ENCODE assay signal across 8 cellular contexts in genomic region chr9:68705636-68706578, GRCh38. TPM values are rescaled to one million over a fixed set of nuclear protein-coding genes. Genes with fewer than 3 reads are reported as not detected.
DNase-seq lines count a peak whose midpoint lies in the region; ATAC-seq and TF ChIP-seq lines count a peak whose summit lies in the region.

No MANE protein-coding gene starts in this region.

- H3K9me3 ChIP-seq in BLaER1 treated with 17β-estradiol and CSF1 and Interleukin-3, amounts not matched to agents 10 nM and 100 nM (replicated peaks in 1 of 11), result no peaks in the 10 kb centered on the region
- H3K9me3 ChIP-seq in HUES6 (ENCODE audit: control insufficient read depth, insufficient read depth, low read depth, low read length) (no peaks in the 10 kb centered on the region), heart right ventricle (no peaks in the 10 kb centered on the region), prostate gland (no peaks in the 10 kb centered on the region), PC-9 (ENCODE audit: insufficient read depth, low read depth) (no peaks in the 10 kb centered on the region)

- TF ChIP-seq CTCF in heart right ventricle (IDR thresholded peaks at IDR 0.05) (peak in 5 of 9 donors; percentile 10 to 52 (median 38)), prostate gland (IDR thresholded peaks at IDR 0.05) (no peak), PC-9 (conservative IDR thresholded peaks at IDR 0.05) (no peak)

- intact Hi-C loops in heart right ventricle (cut with DNase I) (loop anchor here in 9 of 10 donors (2.0 to 10.0 kb wide), 15 partner anchors 69 to 299 kb away; a partner anchor contains a TSS), prostate gland (cut with DNase I) (loop anchor here (10.0 kb wide), 2 partner anchors 139 to 239 kb away; no protein-coding TSS in a partner anchor), PC-9 (cut with micrococcal nuclease; ENCODE audit: unreplicated experiment) (no loop called here)

- H3K4me2 ChIP-seq in BLaER1 treated with 17β-estradiol and CSF1 and Interleukin-3, amounts not matched to agents 10 nM and 100 nM, result peak overlapping the region; percentile 91 to 100 (median 99)
- H3K4me2 ChIP-seq in PC-9, result no peak overlapping the region

- H3K9ac ChIP-seq in BLaER1 treated with 17β-estradiol and CSF1 and Interleukin-3, amounts not matched to agents 10 nM and 100 nM, result peak overlapping the region; percentile 43 to 80 (median 68); a peak in 20 of 22 replicates
- peak overlapping the region; percentile 30 for H3K9ac ChIP-seq in HUES6 (ENCODE audit: low read length)

- no peak overlapping the region for H3K27ac Mint-ChIP-seq in activated CD8-positive, alpha-beta T cell treated with anti-CD3 and anti-CD28 coated beads, Interleukin-2, amount 10 ng/mL, durations not matched to agents 7 days and 5 days

- no peak overlapping the region for H2AFZ ChIP-seq in PC-9

- no peaks in the 10 kb centered on the region for H3K9me3 Mint-ChIP-seq in activated CD8-positive, alpha-beta T cell treated with anti-CD3 and anti-CD28 coated beads, Interleukin-2, amount 10 ng/mL, durations not matched to agents 7 days and 5 days (ENCODE audit: insufficient read depth)

- H3K27me3 ChIP-seq in BLaER1 treated with 17β-estradiol and CSF1 and Interleukin-3, amounts not matched to agents 10 nM and 100 nM, result peaks cover 29 to 45% (median 36%) of the 10 kb centered on the region in 11 experiments; a peak in 20 of 22 replicates
- H3K27me3 ChIP-seq in HUES6 (ENCODE audit: control insufficient read depth, insufficient read depth, low read length) (peaks cover 70% of the 10 kb centered on the region), heart right ventricle (peaks cover 0 to 51% (median 14%) of the 10 kb centered on the region in 7 donors), prostate gland (replicated peaks; ENCODE audit: insufficient read depth) (no peaks in the 10 kb centered on the region), PC-9 (ENCODE audit: insufficient read depth, low read depth) (peaks cover 41% of the 10 kb centered on the region)

- no peak for TF ChIP-seq POLR2A in prostate gland (IDR thresholded peaks at IDR 0.05)

- H3K4me1 Mint-ChIP-seq in activated CD8-positive, alpha-beta T cell treated with anti-CD3 and anti-CD28 coated beads, Interleukin-2, amount 10 ng/mL, durations not matched to agents 7 days and 5 days (ENCODE audit: low read depth), result peaks cover 13% of the 10 kb centered on the region

- H3K36me3 ChIP-seq in BLaER1 treated with 17β-estradiol and CSF1 and Interleukin-3, amounts not matched to agents 10 nM and 100 nM, result no peaks in the 10 kb centered on the region
- no peaks in the 10 kb centered on the region for H3K36me3 ChIP-seq in HUES6 (ENCODE audit: control insufficient read depth, insufficient read depth, low read length)
- no peaks in the 10 kb centered on the region for H3K36me3 ChIP-seq in heart right ventricle
- H3K36me3 ChIP-seq in prostate gland, result no peaks in the 10 kb centered on the region
- no peaks in the 10 kb centered on the region for H3K36me3 ChIP-seq in PC-9 (ENCODE audit: low read depth)

- H3K4me3 ChIP-seq in BLaER1 treated with 17β-estradiol and CSF1 and Interleukin-3, amounts not matched to agents 10 nM and 100 nM, result peak overlapping the region; percentile 68 to 84 (median 77)
- H3K4me3 ChIP-seq in HUES6 (ENCODE audit: low read depth, low read length), result peak overlapping the region; percentile 90
- H3K4me3 ChIP-seq in heart right ventricle, result peak overlapping the region; percentile 23 to 79 (median 64)
- H3K4me3 ChIP-seq in prostate gland, result peak overlapping the region; percentile 46 to 59
- no peak overlapping the region for H3K4me3 ChIP-seq in PC-9

- H3K27ac ChIP-seq in BLaER1 treated with 17β-estradiol and CSF1 and Interleukin-3, amounts not matched to agents 10 nM and 100 nM, result peak overlapping the region in 2 of 11 experiments; percentile 24 to 26; a peak in 2 of 22 replicates
- H3K27ac ChIP-seq in HUES6 (ENCODE audit: low read depth, low read length) (no peak overlapping the region), heart right ventricle (peak overlapping the region; percentile 81 to 93 (median 88)), prostate gland (peak overlapping the region; percentile 60 to 68), PC-9 (no peak overlapping the region)

- no peaks in the 10 kb centered on the region for H3K9me2 ChIP-seq in PC-9 (ENCODE audit: insufficient read depth)

- DNase-seq in activated CD8-positive, alpha-beta T cell treated with anti-CD3 and anti-CD28 coated beads, Interleukin-2, amount 10 ng/mL, durations not matched to agents 7 days and 5 days, result no peak
- DNase-seq in heart right ventricle, result peak; percentile 36 to 55
- DNase-seq in prostate gland (ENCODE audit: low spot score), result no peak
- no peak for DNase-seq in pons (ENCODE audit: low spot score)
- no peak for DNase-seq in PC-9

- peaks cover 14 to 27% (median 22%) of the 10 kb centered on the region in 10 experiments for H3K4me1 ChIP-seq in BLaER1 treated with 17β-estradiol and CSF1 and Interleukin-3, amounts not matched to agents 10 nM and 100 nM
- H3K4me1 ChIP-seq in HUES6 (ENCODE audit: control insufficient read depth, insufficient read depth, low read length) (peaks cover 16% of the 10 kb centered on the region), heart right ventricle (peaks cover 0 to 41% (median 8%) of the 10 kb centered on the region in 9 donors), prostate gland (replicated peaks) (no peaks in the 10 kb centered on the region), PC-9 (replicated peaks; ENCODE audit: insufficient read depth) (no peaks in the 10 kb centered on the region)

- peaks cover 68% of the 10 kb centered on the region for H3K27me3 Mint-ChIP-seq in activated CD8-positive, alpha-beta T cell treated with anti-CD3 and anti-CD28 coated beads, Interleukin-2, amount 10 ng/mL, durations not matched to agents 7 days and 5 days (ENCODE audit: low read depth)

- WGBS in heart right ventricle, 2 donors, result 1% methylated on average over 52 to 54 of the region's 54 CpGs
- WGBS in prostate gland, result 2% methylated on average over 39 of the region's 54 CpGs

- H3F3A ChIP-seq in PC-9 (ENCODE audit: insufficient read depth, low read depth), result no peaks in the 10 kb centered on the region

- POLR2A ChIA-PET in activated CD8-positive, alpha-beta T cell treated with anti-CD3 and anti-CD28 coated beads, Interleukin-2, amount 10 ng/mL, durations not matched to agents 7 days and 5 days (lab: Charles Lee), result no interaction called here
- POLR2A ChIA-PET in PC-9 (lab: Charles Lee; ENCODE audit: unreplicated experiment), result no interaction called here

- ATAC-seq in GM19351 (IDR thresholded peaks at IDR 0.05; ENCODE audit: unreplicated experiment), result peak; percentile 14
- ATAC-seq in activated CD8-positive, alpha-beta T cell treated with anti-CD3 and anti-CD28 coated beads, Interleukin-2, amount 10 ng/mL, durations not matched to agents 7 days and 5 days, result peak; percentile 16
- ATAC-seq in heart right ventricle, result peak; percentile 46 to 84 (median 76)

- no peaks in the 10 kb centered on the region for H3K79me2 ChIP-seq in PC-9 (ENCODE audit: low read depth)

- CTCF ChIA-PET in activated CD8-positive, alpha-beta T cell treated with anti-CD3 and anti-CD28 coated beads, Interleukin-2, amount 10 ng/mL, durations not matched to agents 7 days and 5 days (lab: Charles Lee), result no interaction called here
- CTCF ChIA-PET in PC-9 (lab: Charles Lee), result no interaction called here

- peak overlapping the region; percentile 78 for H3K4me3 Mint-ChIP-seq in activated CD8-positive, alpha-beta T cell treated with anti-CD3 and anti-CD28 coated beads, Interleukin-2, amount 10 ng/mL, durations not matched to agents 7 days and 5 days

- H4K20me1 ChIP-seq in BLaER1 treated with 17β-estradiol and CSF1 and Interleukin-3, amounts not matched to agents 10 nM and 100 nM, result no peaks in the 10 kb centered on the region
- no peaks in the 10 kb centered on the region for H4K20me1 ChIP-seq in PC-9 (ENCODE audit: insufficient read depth)

- no peaks in the 10 kb centered on the region for H3K36me3 Mint-ChIP-seq in activated CD8-positive, alpha-beta T cell treated with anti-CD3 and anti-CD28 coated beads, Interleukin-2, amount 10 ng/mL, durations not matched to agents 7 days and 5 days (ENCODE audit: low read depth)

- BruUV-seq in PC-9 (replicated peaks; lab: Mats Ljungman, UMichigan), result no TSS peak

RNA-seq across cellular contexts. Expression of gene PIP5K1B, which starts 0.9 kb away (rescaled TPM):
- total RNA-seq in activated CD8-positive, alpha-beta T cell treated with anti-CD3 and anti-CD28 coated beads, Interleukin-2, amount 10 ng/mL, durations not matched to agents 7 days and 5 days, result under 1 TPM; 0.13 to 0.16 TPM
- total RNA-seq in heart right ventricle (10 to 100 TPM; 32.2 to 90.8 (median 49.7) TPM), prostate gland (10 to 100 TPM in 1 of 2 donors, 1 to 10 TPM in 1; 1.6 to 38.3 TPM), PC-9 (2021) (not detected in 2 replicates)
- polyA plus RNA-seq in heart right ventricle, result 10 to 100 TPM in 1 of 2 donors, 1 to 10 TPM in 1; 5.6 to 23.3 TPM

Comparison
In these comparisons a context has a peak if more than half of its experiments do, and no peak if none do; other contexts are left out.
1. H3K27ac ChIP-seq: peak in heart right ventricle (10 of 10) and prostate gland (2 of 2); none in HUES6 (single experiment) and PC-9 (single experiment).
2. ATAC-seq: peak in every context shown above with its lines; median percentile 76 in heart right ventricle; 16 in activated CD8-positive, alpha-beta T cell treated with anti-CD3 and anti-CD28 coated beads, Interleukin-2, amount 10 ng/mL, durations not matched to agents 7 days and 5 days; 14 in GM19351.
3. DNase-seq: peak in heart right ventricle (2 of 2); none in activated CD8-positive, alpha-beta T cell treated with anti-CD3 and anti-CD28 coated beads, Interleukin-2, amount 10 ng/mL, durations not matched to agents 7 days and 5 days (single experiment), prostate gland (single experiment), pons (single experiment) and PC-9 (0 of 2).
4. CTCF ChIP-seq: peak in heart right ventricle (5 of 9); none in prostate gland (0 of 4) and PC-9 (single experiment).